In the genomic region with DNA sequence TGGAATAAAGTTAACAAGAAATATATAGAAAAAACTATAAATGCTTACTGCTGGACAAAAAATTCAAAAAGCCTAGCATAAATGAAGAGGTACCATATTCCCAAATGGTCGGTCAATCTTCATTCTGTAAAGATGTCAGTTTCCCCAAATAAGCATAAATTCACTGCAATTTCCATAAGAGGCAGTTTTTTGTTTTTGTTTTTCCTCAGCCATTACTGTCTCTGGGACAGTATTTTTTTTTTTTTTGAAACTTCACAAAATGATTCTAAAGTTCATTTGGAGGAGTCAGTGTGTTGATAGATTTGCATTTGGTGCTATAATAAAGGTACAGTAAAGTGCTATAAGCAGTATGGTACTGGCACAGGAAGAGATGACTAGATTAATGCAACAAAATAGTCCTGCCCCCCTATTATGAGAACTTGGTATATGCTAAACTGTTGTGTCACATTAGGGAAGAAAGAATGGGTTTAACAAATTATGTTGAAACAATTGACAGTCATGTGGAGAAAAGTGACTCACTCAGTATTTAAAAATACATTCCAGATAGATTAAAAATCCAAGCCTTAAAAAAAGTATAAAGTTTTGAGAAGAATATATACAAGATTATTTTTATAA, we compare ENCODE assay signal across 7 cellular contexts. TPM values are rescaled to one million over a fixed set of nuclear protein-coding genes. Genes with fewer than 3 reads are reported as not detected.
A peak's percentile ranks its signal among the peaks of the same experiment; 100 is the strongest.
DNase-seq lines count a peak whose midpoint lies in the region; ATAC-seq and TF ChIP-seq lines count a peak whose summit lies in the region.

No MANE protein-coding gene starts in this region.

- peaks cover 32 to 40% (median 37%) of the 10 kb centered on the region in 3 donors for H3K4me1 Mint-ChIP-seq in IgD-negative memory B cell
- peaks cover 52% of the 10 kb centered on the region for H3K4me1 Mint-ChIP-seq in T-helper 1 cell treated with Interleukin-12 subunit alpha and Interleukin-12 subunit beta and Interleukin-4 antibody, amounts not matched to agents 30 μg/mL and 1 μg/mL, for 36 hours (ENCODE audit: low read depth)

- TF ChIP-seq POLR2A in gastroesophageal sphincter (IDR thresholded peaks at IDR 0.05): no peak

- no peak overlapping the region for H3K4me3 ChIP-seq in gastroesophageal sphincter

- H3K9me3 ChIP-seq in gastroesophageal sphincter: no peaks in the 10 kb centered on the region

- ATAC-seq in gastroesophageal sphincter: no peak

- H3K36me3 ChIP-seq in gastroesophageal sphincter: peaks cover 0 to 13% of the 10 kb centered on the region in 2 donors

- H3K27ac Mint-ChIP-seq in IgD-negative memory B cell: peak overlapping the region in 2 of 3 donors; percentile 76 to 92
- peak overlapping the region; percentile 54 for H3K27ac Mint-ChIP-seq in T-helper 1 cell treated with Interleukin-12 subunit alpha and Interleukin-12 subunit beta and Interleukin-4 antibody, amounts not matched to agents 30 μg/mL and 1 μg/mL, for 36 hours

- no peak for TF ChIP-seq CTCF in gastroesophageal sphincter (IDR thresholded peaks at IDR 0.05)

- H3K36me3 Mint-ChIP-seq in IgD-negative memory B cell: peaks cover 1% of the 10 kb centered on the region
- peaks cover 16% of the 10 kb centered on the region for H3K36me3 Mint-ChIP-seq in T-helper 1 cell treated with Interleukin-12 subunit alpha and Interleukin-12 subunit beta and Interleukin-4 antibody, amounts not matched to agents 30 μg/mL and 1 μg/mL, for 36 hours (ENCODE audit: low read depth)

- WGBS in gastroesophageal sphincter (ENCODE audit: low coverage in 1 of 2), 2 donors: 100% methylated on average over 1 of the region's 1 CpG

- DNase-seq in stromal cell of bone marrow (ENCODE audit: low read depth): peak; percentile 77
- DNase-seq in HT-29 (ENCODE audit: low spot score): no peak
- no peak for DNase-seq in activated T-cell treated with anti-CD3 and anti-CD28 coated beads for 4 hours
- no peak for DNase-seq in HPDE6-E6E7 (ENCODE audit: extremely low spot score)

- H3K9me3 Mint-ChIP-seq in IgD-negative memory B cell: no peaks in the 10 kb centered on the region
- no peaks in the 10 kb centered on the region for H3K9me3 Mint-ChIP-seq in T-helper 1 cell treated with Interleukin-12 subunit alpha and Interleukin-12 subunit beta and Interleukin-4 antibody, amounts not matched to agents 30 μg/mL and 1 μg/mL, for 36 hours

- H3K27me3 Mint-ChIP-seq in IgD-negative memory B cell: peaks cover 1% of the 10 kb centered on the region
- no peaks in the 10 kb centered on the region for H3K27me3 Mint-ChIP-seq in T-helper 1 cell treated with Interleukin-12 subunit alpha and Interleukin-12 subunit beta and Interleukin-4 antibody, amounts not matched to agents 30 μg/mL and 1 μg/mL, for 36 hours (ENCODE audit: low read depth)

- peak overlapping the region in 2 of 4 donors; percentile 3 to 81 for H3K4me3 Mint-ChIP-seq in IgD-negative memory B cell
- no peak overlapping the region for H3K4me3 Mint-ChIP-seq in T-helper 1 cell treated with Interleukin-12 subunit alpha and Interleukin-12 subunit beta and Interleukin-4 antibody, amounts not matched to agents 30 μg/mL and 1 μg/mL, for 36 hours

- TF ChIP-seq EP300 in gastroesophageal sphincter (IDR thresholded peaks at IDR 0.05): no peak

- peaks cover 23 to 77% (median 48%) of the 10 kb centered on the region in 3 donors for H3K4me1 ChIP-seq in gastroesophageal sphincter

- H3K27me3 ChIP-seq in gastroesophageal sphincter: no peaks in the 10 kb centered on the region

- H3K27ac ChIP-seq in gastroesophageal sphincter: peak overlapping the region; percentile 91 to 99 (median 97)

RNA-seq across cellular contexts. Expression of a gene that starts 2.5 kb away (rescaled TPM):
- polyA plus RNA-seq in IgD-negative memory B cell: 4,223 TPM
- 1,000 to 10,000 TPM; 1,945 to 2,292 (median 2,070) TPM for total RNA-seq in gastroesophageal sphincter
- 1,803 and 2,077 TPM in 2 replicates for total RNA-seq in HT-29 (2014; rRNA removed; shearing (Covaris generic))

RNA-seq across cellular contexts. Expression of a gene that starts 19.8 kb away (rescaled TPM):
- 1.2 TPM for polyA plus RNA-seq in IgD-negative memory B cell
- total RNA-seq in gastroesophageal sphincter: 1 to 10 TPM; 3.0 to 4.0 (median 3.4) TPM
- total RNA-seq in HT-29 (2014; rRNA removed; shearing (Covaris generic)): 0.46 TPM in 1 of 2 replicates, not detected in the other

RNA-seq across cellular contexts. Expression of a gene that starts 52.6 kb away (rescaled TPM):
- not detected for polyA plus RNA-seq in IgD-negative memory B cell
- 10 to 100 TPM; 11.5 to 22.1 (median 14.7) TPM for total RNA-seq in gastroesophageal sphincter
- total RNA-seq in HT-29 (2014; rRNA removed; shearing (Covaris generic)): 1.6 TPM in 1 of 2 replicates, not detected in the other
